ENCODE assay signal across 18 cellular contexts in genomic region chr11:36417154-36417553, GRCh38.
DNase-seq lines count a peak whose midpoint lies in the region; ATAC-seq and TF ChIP-seq lines count a peak whose summit lies in the region.
"Had no signal": no experiment of that assay in that cellular context is flagged by ENCODE, and none has a peak within 500 bp of the region (broad histone marks: within the 10 kb centered on the region; RNA-seq: fewer than 3 reads in every experiment).

No MANE protein-coding gene starts in this region.

- no peak for TF ChIP-seq CTCF in endothelial cell (IDR thresholded peaks at IDR 0.05; ENCODE audit: unreplicated experiment)

- H3K4me1 Mint-ChIP-seq in activated naive CD8-positive, alpha-beta T cell treated with anti-CD3 and anti-CD28 coated beads, Interleukin-2, amount 50 U/mL, for 24 hours = peaks cover 59% of the 10 kb centered on the region
- H3K4me1 Mint-ChIP-seq in activated naive CD8-positive, alpha-beta T cell treated with anti-CD3 and anti-CD28 coated beads for 36 hours = peaks cover 30% of the 10 kb centered on the region
- peaks cover 22% of the 10 kb centered on the region for H3K4me1 Mint-ChIP-seq in endothelial cell (ENCODE audit: unreplicated experiment)

- peak overlapping the region; percentile 71 for H3K27ac Mint-ChIP-seq in activated naive CD8-positive, alpha-beta T cell treated with anti-CD3 and anti-CD28 coated beads, Interleukin-2, amount 50 U/mL, for 24 hours
- no peak overlapping the region for H3K27ac Mint-ChIP-seq in activated naive CD8-positive, alpha-beta T cell treated with anti-CD3 and anti-CD28 coated beads for 36 hours
- peak overlapping the region; percentile 3 for H3K27ac Mint-ChIP-seq in endothelial cell (ENCODE audit: unreplicated experiment)
- H3K27ac Mint-ChIP-seq: nephron had no signal

- H3K36me3 Mint-ChIP-seq in activated naive CD8-positive, alpha-beta T cell treated with anti-CD3 and anti-CD28 coated beads, Interleukin-2, amount 50 U/mL, for 24 hours (ENCODE audit: low read depth) = peaks cover 8% of the 10 kb centered on the region
- H3K36me3 Mint-ChIP-seq in activated naive CD8-positive, alpha-beta T cell treated with anti-CD3 and anti-CD28 coated beads for 36 hours = no peaks in the 10 kb centered on the region
- H3K36me3 Mint-ChIP-seq in endothelial cell (ENCODE audit: low read depth, unreplicated experiment) = peaks cover 71% of the 10 kb centered on the region

- no peak for ATAC-seq in activated naive CD8-positive, alpha-beta T cell treated with anti-CD3 and anti-CD28 coated beads, Interleukin-2, amount 50 U/mL, for 24 hours
- ATAC-seq in HG03558 (IDR thresholded peaks at IDR 0.05; ENCODE audit: extremely low read depth, unreplicated experiment) = peak; percentile 67
- no peak for ATAC-seq in HG03039 (IDR thresholded peaks at IDR 0.05; ENCODE audit: unreplicated experiment)
- no peak for ATAC-seq in HG02840 (IDR thresholded peaks at IDR 0.05; ENCODE audit: low FRiP score, unreplicated experiment)
- ATAC-seq: heart left ventricle, Panc1 had no signal

- DNase-seq in activated naive CD8-positive, alpha-beta T cell treated with anti-CD3 and anti-CD28 coated beads, Interleukin-2, amount 50 U/mL, for 24 hours = no peak
- DNase-seq in activated naive CD8-positive, alpha-beta T cell treated with anti-CD3 and anti-CD28 coated beads for 36 hours = no peak
- DNase-seq in endothelial cell (ENCODE audit: low spot score) = no peak
- DNase-seq in GM19240 (ENCODE audit: insufficient read length, low spot score) = no peak
- no peak for DNase-seq in NCI-H2107 (lab: John Stamatoyannopoulos, UW)
- DNase-seq: activated CD4-positive, alpha-beta T cell treated with anti-CD3 and anti-CD28 coated beads, Interleukin-2, amount 50 U/mL, for 48 hours; cerebellar nuclear complex; effector memory CD4-positive, alpha-beta T cell; heart left ventricle; islet precursor cell; NCI-H1436; NCI-H2227 treated with DMSO at 0.1 percent for 48 hours; stimulated activated CD4-positive, alpha-beta T cell treated with anti-CD3 and anti-CD28 coated beads, Interleukin-15, amount 100 ng/mL, for 24 hours had no signal

- no peaks in the 10 kb centered on the region for H3K9me3 Mint-ChIP-seq in activated naive CD8-positive, alpha-beta T cell treated with anti-CD3 and anti-CD28 coated beads, Interleukin-2, amount 50 U/mL, for 24 hours
- H3K9me3 Mint-ChIP-seq in activated naive CD8-positive, alpha-beta T cell treated with anti-CD3 and anti-CD28 coated beads for 36 hours = no peaks in the 10 kb centered on the region
- H3K9me3 Mint-ChIP-seq in endothelial cell (ENCODE audit: unreplicated experiment) = no peaks in the 10 kb centered on the region

- H3K4me3 Mint-ChIP-seq in activated naive CD8-positive, alpha-beta T cell treated with anti-CD3 and anti-CD28 coated beads, Interleukin-2, amount 50 U/mL, for 24 hours = peak overlapping the region; percentile 49
- H3K4me3 Mint-ChIP-seq in activated naive CD8-positive, alpha-beta T cell treated with anti-CD3 and anti-CD28 coated beads for 36 hours = no peak overlapping the region
- peak overlapping the region; percentile 40 for H3K4me3 Mint-ChIP-seq in endothelial cell (ENCODE audit: unreplicated experiment)
- H3K4me3 Mint-ChIP-seq: nephron had no signal

- peaks cover 10% of the 10 kb centered on the region for H3K27me3 Mint-ChIP-seq in activated naive CD8-positive, alpha-beta T cell treated with anti-CD3 and anti-CD28 coated beads, Interleukin-2, amount 50 U/mL, for 24 hours
- H3K27me3 Mint-ChIP-seq in activated naive CD8-positive, alpha-beta T cell treated with anti-CD3 and anti-CD28 coated beads for 36 hours = peaks cover 35% of the 10 kb centered on the region
- H3K27me3 Mint-ChIP-seq in endothelial cell (ENCODE audit: unreplicated experiment) = peaks cover 1% of the 10 kb centered on the region
